10 cellular contexts compared by ENCODE assay signal in genomic region chr16:73143681-73144370, GRCh38.
DNase-seq lines count a peak whose midpoint lies in the region; ATAC-seq and TF ChIP-seq lines count a peak whose summit lies in the region.
"Had no signal": no experiment of that assay in that cellular context is flagged by ENCODE, and none has a peak within 500 bp of the region (broad histone marks: within the 10 kb centered on the region; RNA-seq: fewer than 3 reads in every experiment).

No MANE protein-coding gene starts in this region.

- H3K27ac Mint-ChIP-seq in GM23338 (no peak overlapping the region), mesothelial cell of epicardium (peak overlapping the region; percentile 84), Caco-2 (ENCODE audit: unreplicated experiment) (no peak overlapping the region)
- H3K27ac Mint-ChIP-seq: activated T-helper 1 cell treated with anti-CD3 and anti-CD28 coated beads, Interleukin-12 subunit alpha, Interleukin-12 subunit beta, Interleukin-2, Interleukin-4 antibody, amounts not matched to agents 30 ng/mL and 10 ng/mL and 1 ng/mL, durations not matched to agents 14 hours and 24 hours and 36 hours had no signal

- no peak overlapping the region for H3K9ac ChIP-seq in endocrine pancreas (ENCODE audit: control insufficient read depth, insufficient read depth, low read length)

- TF ChIP-seq CTCF in GM23338 (conservative IDR thresholded peaks at IDR 0.05; ENCODE audit: low read depth in 2 of 2) (no peak), mesothelial cell of epicardium (IDR thresholded peaks at IDR 0.05; ENCODE audit: unreplicated experiment) (no peak), tibial artery (IDR thresholded peaks at IDR 0.05) (no peak), Caco-2 (IDR thresholded peaks at IDR 0.05; ENCODE audit: insufficient read depth in 1 of 2, low read depth in 1 of 2, low read length in 1 of 2, severe bottlenecking in 1 of 2, unreplicated experiment in 1 of 2) (no peak)

- H3K79me2 ChIP-seq in GM23338 (replicated peaks; ENCODE audit: insufficient read depth), result no peaks in the 10 kb centered on the region

- H3K27me3 ChIP-seq in GM23338 (ENCODE audit: insufficient read depth), result no peaks in the 10 kb centered on the region
- peaks cover 2% of the 10 kb centered on the region for H3K27me3 ChIP-seq in endocrine pancreas (ENCODE audit: control insufficient read depth, insufficient read depth, low read length)
- no peaks in the 10 kb centered on the region for H3K27me3 ChIP-seq in tibial artery
- no peaks in the 10 kb centered on the region for H3K27me3 ChIP-seq in Caco-2 (replicated peaks; ENCODE audit: control insufficient read depth, insufficient read depth, low read length)

- H3K27ac ChIP-seq in GM23338 (ENCODE audit: low read depth) (no peak overlapping the region), tibial artery (peak overlapping the region; percentile 73 to 79)

- POLR2A ChIA-PET in Caco-2 (lab: Charles Lee), result no interaction called here

- ATAC-seq in GM23338 (no peak), GM21576 (IDR thresholded peaks at IDR 0.05; ENCODE audit: unreplicated experiment) (no peak)

- CTCF ChIA-PET in Caco-2 (lab: Charles Lee), result no interaction called here

- no peaks in the 10 kb centered on the region for H3K9me3 Mint-ChIP-seq in GM23338
- no peaks in the 10 kb centered on the region for H3K9me3 Mint-ChIP-seq in mesothelial cell of epicardium
- no peaks in the 10 kb centered on the region for H3K9me3 Mint-ChIP-seq in Caco-2 (ENCODE audit: unreplicated experiment)

- no peaks in the 10 kb centered on the region for H3F3A ChIP-seq in GM23338 (replicated peaks; ENCODE audit: low read depth)

- H3K9me3 ChIP-seq in endocrine pancreas (ENCODE audit: control insufficient read depth, low read length) (no peaks in the 10 kb centered on the region), tibial artery (no peaks in the 10 kb centered on the region), Caco-2 (no peaks in the 10 kb centered on the region)

- BruUV-seq in Caco-2 (replicated peaks; lab: Mats Ljungman, UMichigan), result no TSS peak

- H3K4me3 ChIP-seq in GM23338 (no peak overlapping the region), endocrine pancreas (ENCODE audit: control insufficient read depth, insufficient read depth, low read length) (peak overlapping the region; percentile 45), tibial artery (peak overlapping the region; percentile 43 to 54), Caco-2 (ENCODE audit: low read depth, low read length) (no peak overlapping the region)

- intact Hi-C loops in tibial artery (cut with DNase I; ENCODE audit: low total_unique reads) (no loop called here), Caco-2 (cut with micrococcal nuclease; ENCODE audit: unreplicated experiment) (no loop called here)

- H2AFZ ChIP-seq in GM23338, result no peak overlapping the region

- H3K4me1 ChIP-seq in GM23338 (ENCODE audit: insufficient read depth) (peaks cover 14% of the 10 kb centered on the region), endocrine pancreas (ENCODE audit: control insufficient read depth, insufficient read depth, low read length) (no peaks in the 10 kb centered on the region), tibial artery (peaks cover 0 to 15% (median 6%) of the 10 kb centered on the region in 4 donors), Caco-2 (no peaks in the 10 kb centered on the region)

- H3K27me3 Mint-ChIP-seq in GM23338 (ENCODE audit: insufficient read depth, low read depth, poor library complexity) (peaks cover 4% of the 10 kb centered on the region), mesothelial cell of epicardium (ENCODE audit: low read depth) (no peaks in the 10 kb centered on the region), Caco-2 (ENCODE audit: insufficient read depth, unreplicated experiment) (no peaks in the 10 kb centered on the region)

- no peaks in the 10 kb centered on the region for H3K9me2 ChIP-seq in GM23338 (ENCODE audit: insufficient read depth)

- H3K36me3 Mint-ChIP-seq in GM23338 (ENCODE audit: low read depth) (no peaks in the 10 kb centered on the region), mesothelial cell of epicardium (no peaks in the 10 kb centered on the region), Caco-2 (ENCODE audit: insufficient read depth, unreplicated experiment) (no peaks in the 10 kb centered on the region)

- H3K4me2 ChIP-seq in GM23338, result 0 out of 2 replicates have a peak overlapping the region, but pooled peaks have one; percentile 12

- H4K20me1 ChIP-seq in GM23338 (replicated peaks; ENCODE audit: insufficient read depth), result no peaks in the 10 kb centered on the region

- H3K36me3 ChIP-seq in GM23338 (ENCODE audit: insufficient read depth) (no peaks in the 10 kb centered on the region), endocrine pancreas (ENCODE audit: control insufficient read depth, insufficient read depth, low read length) (no peaks in the 10 kb centered on the region), tibial artery (no peaks in the 10 kb centered on the region), Caco-2 (ENCODE audit: control insufficient read depth, insufficient read depth, low read length) (no peaks in the 10 kb centered on the region)

- H3K4me1 Mint-ChIP-seq in GM23338 (peaks cover 18% of the 10 kb centered on the region), mesothelial cell of epicardium (peaks cover 19% of the 10 kb centered on the region), Caco-2 (ENCODE audit: low read depth, unreplicated experiment) (peaks cover 6% of the 10 kb centered on the region)

- H3K4me3 Mint-ChIP-seq in GM23338 (no peak overlapping the region), mesothelial cell of epicardium (no peak overlapping the region), Caco-2 (ENCODE audit: unreplicated experiment) (no peak overlapping the region)
- H3K4me3 Mint-ChIP-seq: activated T-helper 1 cell treated with anti-CD3 and anti-CD28 coated beads, Interleukin-12 subunit alpha, Interleukin-12 subunit beta, Interleukin-2, Interleukin-4 antibody, amounts not matched to agents 30 ng/mL and 10 ng/mL and 1 ng/mL, durations not matched to agents 14 hours and 24 hours and 36 hours had no signal

- DNase-seq in GM23338 (ENCODE audit: low spot score) (no peak), mesothelial cell of epicardium (ENCODE audit: low spot score in 2 of 2, unreplicated experiment in 2 of 2) (no peak), tibial artery (no peak), Caco-2 (no peak), retina (no peak)
- DNase-seq in effector CD8-positive, alpha-beta T cell (lab: John Stamatoyannopoulos, UW), result no peak
- DNase-seq: Karpas-422 had no signal

TF ChIP-seq in GM23338, 12 proteins besides CTCF, POLR2A, EP300 and RAD21 (continues in another document):
- TF ChIP-seq JUNB (IDR thresholded peaks at IDR 0.05; ENCODE audit: unreplicated experiment), result no peak
- no peak for TF ChIP-seq REST (IDR thresholded peaks at IDR 0.05; ENCODE audit: unreplicated experiment)
- TF ChIP-seq POLR2AphosphoS5 (IDR thresholded peaks at IDR 0.05; ENCODE audit: low read depth), result no peak
- no peak for TF ChIP-seq ZNF331 (CRISPR knock-in tag; IDR thresholded peaks at IDR 0.05; ENCODE audit: low read depth)
- no peak for TF ChIP-seq EZH2phosphoT487 (IDR thresholded peaks at IDR 0.05; ENCODE audit: unreplicated experiment)
- TF ChIP-seq ETS1 (IDR thresholded peaks at IDR 0.05), result no peak
- TF ChIP-seq ZNF114 (CRISPR knock-in tag; IDR thresholded peaks at IDR 0.05), result no peak
- no peak for TF ChIP-seq EZH2 (IDR thresholded peaks at IDR 0.05; ENCODE audit: low read depth, unreplicated experiment)

Comparison
In these comparisons a context has a peak if more than half of its experiments do, and no peak if none do; other contexts are left out.
1. H3K4me3 ChIP-seq: peak in endocrine pancreas (single experiment) and tibial artery (2 of 2); none in GM23338 (single experiment) and Caco-2 (single experiment).